1 cellular context compared by ENCODE assay signal in the genomic region with DNA sequence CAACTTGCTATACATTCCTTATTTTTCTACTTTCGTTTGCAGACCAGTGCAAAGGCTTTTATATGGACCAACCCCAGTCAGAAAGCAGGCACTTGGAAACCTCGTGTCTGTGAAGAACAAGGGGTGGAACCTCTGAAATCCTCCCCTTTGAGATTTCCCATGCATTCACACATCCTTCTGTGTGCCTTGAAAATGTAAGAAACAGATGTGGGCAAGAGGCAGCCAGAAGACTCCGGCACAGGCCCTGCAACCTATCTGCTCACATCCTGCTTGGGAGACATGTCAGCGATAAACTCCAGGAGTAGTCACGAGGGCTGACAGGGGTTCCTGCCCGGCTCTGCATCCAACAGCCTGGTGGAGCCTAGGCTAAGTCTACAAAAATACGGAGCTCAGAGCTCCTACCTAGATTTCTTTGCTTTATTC.
TF ChIP-seq lines count a peak whose summit lies in the region.

No MANE protein-coding gene starts in this region.

TF ChIP-seq in K562, 482 proteins besides CTCF, POLR2A, EP300 and RAD21 (continued from another document):
- TF ChIP-seq, protein P1, sequence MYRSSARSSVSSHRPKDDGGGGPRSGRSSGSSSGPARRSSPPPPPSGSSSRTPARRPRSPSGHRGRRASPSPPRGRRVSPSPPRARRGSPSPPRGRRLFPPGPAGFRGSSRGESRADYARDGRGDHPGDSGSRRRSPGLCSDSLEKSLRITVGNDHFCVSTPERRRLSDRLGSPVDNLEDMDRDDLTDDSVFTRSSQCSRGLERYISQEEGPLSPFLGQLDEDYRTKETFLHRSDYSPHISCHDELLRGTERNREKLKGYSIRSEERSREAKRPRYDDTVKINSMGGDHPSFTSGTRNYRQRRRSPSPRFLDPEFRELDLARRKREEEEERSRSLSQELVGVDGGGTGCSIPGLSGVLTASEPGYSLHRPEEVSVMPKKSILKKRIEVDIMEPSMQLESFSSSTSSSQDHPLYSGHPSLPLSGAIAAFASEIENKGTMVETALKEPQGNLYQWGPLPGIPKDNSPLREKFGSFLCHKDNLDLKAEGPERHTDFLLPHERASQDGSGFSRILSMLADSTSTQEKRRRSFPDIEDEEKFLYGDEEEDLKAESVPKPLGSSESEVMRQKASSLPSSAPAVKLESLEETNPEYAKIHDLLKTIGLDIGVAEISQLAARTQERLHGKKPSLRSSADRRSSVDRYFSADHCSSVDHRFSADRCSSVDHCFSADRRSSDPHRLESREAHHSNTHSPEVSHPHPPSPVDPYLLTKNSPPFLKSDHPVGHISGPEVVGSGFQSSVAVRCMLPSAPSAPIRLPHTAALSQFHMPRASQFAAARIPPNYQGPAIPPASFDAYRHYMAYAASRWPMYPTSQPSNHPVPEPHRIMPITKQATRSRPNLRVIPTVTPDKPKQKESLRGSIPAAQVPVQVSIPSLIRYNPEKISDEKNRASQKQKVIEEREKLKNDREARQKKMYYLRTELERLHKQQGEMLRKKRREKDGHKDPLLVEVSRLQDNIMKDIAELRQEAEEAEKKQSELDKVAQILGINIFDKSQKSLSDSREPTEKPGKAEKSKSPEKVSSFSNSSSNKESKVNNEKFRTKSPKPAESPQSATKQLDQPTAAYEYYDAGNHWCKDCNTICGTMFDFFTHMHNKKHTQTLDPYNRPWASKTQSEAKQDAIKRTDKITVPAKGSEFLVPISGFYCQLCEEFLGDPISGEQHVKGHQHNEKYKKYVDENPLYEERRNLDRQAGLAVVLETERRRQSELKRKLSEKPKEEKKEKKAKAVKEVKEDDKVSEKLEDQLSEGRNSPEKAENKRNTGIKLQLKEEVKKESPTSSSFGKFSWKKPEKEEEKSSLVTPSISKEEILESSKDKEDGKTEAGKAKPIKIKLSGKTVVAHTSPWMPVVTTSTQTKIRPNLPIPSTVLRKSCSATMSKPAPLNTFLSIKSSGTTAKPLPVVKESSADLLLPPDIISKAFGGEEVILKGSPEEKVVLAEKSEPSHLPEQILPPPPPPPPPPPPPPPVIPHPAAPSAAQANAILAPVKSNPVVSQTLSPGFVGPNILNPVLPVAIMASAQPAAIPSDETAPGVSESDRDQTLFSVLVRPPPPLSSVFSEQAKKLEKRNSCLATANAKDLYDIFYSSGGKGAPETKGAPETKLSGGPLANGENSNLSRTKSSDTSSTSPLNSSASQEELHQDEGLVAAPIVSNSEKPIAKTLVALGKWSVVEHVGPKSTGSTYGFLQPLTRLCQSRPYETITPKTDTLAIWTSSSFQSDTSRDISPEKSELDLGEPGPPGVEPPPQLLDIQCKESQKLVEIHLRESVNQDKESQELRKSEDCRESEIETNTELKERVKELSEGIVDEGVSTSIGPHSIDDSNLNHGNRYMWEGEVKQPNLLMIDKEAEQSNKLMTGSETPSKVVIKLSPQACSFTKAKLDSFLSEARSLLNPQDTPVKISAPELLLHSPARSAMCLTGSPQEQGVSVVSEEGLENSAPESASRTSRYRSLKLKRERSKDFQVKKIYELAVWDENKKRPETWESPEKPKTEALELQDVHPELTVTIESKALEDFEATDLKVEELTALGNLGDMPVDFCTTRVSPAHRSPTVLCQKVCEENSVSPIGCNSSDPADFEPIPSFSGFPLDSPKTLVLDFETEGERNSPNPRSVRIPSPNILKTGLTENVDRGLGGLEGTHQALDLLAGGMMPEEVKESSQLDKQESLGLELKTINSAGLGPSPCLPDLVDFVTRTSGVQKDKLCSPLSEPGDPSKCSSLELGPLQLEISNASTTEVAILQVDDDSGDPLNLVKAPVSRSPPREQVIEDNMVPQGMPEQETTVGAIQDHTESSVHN (IDR thresholded peaks at IDR 0.05; ENCODE audit: borderline replicate concordance in 1 of 2, low read depth in 1 of 2), result no peak
- no peak for TF ChIP-seq MAFG (tag; conservative IDR thresholded peaks at IDR 0.05)
- TF ChIP-seq BHLHE40 (IDR thresholded peaks at IDR 0.05; ENCODE audit: low read length), result no peak
- 0 out of 4 replicates have a peak, but pooled peaks have one; percentile 9 to 26 for TF ChIP-seq NRF1 (conservative IDR thresholded peaks at IDR 0.05 in 1 of 2, IDR thresholded peaks at IDR 0.05 in 1 of 2)
- TF ChIP-seq ARID1B (IDR thresholded peaks at IDR 0.05), result peak; percentile 24; the same call in 1 of the 2 replicates
- no peak for TF ChIP-seq PCBP1 (IDR thresholded peaks at IDR 0.05; ENCODE audit: low read depth, low read length, poor library complexity, severe bottlenecking)
- TF ChIP-seq, protein P2, sequence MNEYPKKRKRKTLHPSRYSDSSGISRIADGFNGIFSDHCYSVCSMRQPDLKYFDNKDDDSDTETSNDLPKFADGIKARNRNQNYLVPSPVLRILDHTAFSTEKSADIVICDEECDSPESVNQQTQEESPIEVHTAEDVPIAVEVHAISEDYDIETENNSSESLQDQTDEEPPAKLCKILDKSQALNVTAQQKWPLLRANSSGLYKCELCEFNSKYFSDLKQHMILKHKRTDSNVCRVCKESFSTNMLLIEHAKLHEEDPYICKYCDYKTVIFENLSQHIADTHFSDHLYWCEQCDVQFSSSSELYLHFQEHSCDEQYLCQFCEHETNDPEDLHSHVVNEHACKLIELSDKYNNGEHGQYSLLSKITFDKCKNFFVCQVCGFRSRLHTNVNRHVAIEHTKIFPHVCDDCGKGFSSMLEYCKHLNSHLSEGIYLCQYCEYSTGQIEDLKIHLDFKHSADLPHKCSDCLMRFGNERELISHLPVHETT (CRISPR knock-in tag; conservative IDR thresholded peaks at IDR 0.05 in 1 of 2, IDR thresholded peaks at IDR 0.05 in 1 of 2), result no peak
- TF ChIP-seq RCOR1 (IDR thresholded peaks at IDR 0.05; ENCODE audit: borderline replicate concordance in 1 of 2, low read depth in 2 of 2, low read length in 2 of 2), result 0 out of 4 replicates have a peak, but pooled peaks of 1 of the 2 experiments have one; percentile 41
- TF ChIP-seq C11orf30 (IDR thresholded peaks at IDR 0.05; ENCODE audit: low read depth), result no peak
- TF ChIP-seq, protein P3, sequence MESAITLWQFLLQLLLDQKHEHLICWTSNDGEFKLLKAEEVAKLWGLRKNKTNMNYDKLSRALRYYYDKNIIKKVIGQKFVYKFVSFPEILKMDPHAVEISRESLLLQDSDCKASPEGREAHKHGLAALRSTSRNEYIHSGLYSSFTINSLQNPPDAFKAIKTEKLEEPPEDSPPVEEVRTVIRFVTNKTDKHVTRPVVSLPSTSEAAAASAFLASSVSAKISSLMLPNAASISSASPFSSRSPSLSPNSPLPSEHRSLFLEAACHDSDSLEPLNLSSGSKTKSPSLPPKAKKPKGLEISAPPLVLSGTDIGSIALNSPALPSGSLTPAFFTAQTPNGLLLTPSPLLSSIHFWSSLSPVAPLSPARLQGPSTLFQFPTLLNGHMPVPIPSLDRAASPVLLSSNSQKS (CRISPR knock-in tag; IDR thresholded peaks at IDR 0.05), result no peak
- no peak for TF ChIP-seq BCOR (IDR thresholded peaks at IDR 0.05)
- TF ChIP-seq HDGF (IDR thresholded peaks at IDR 0.05), result no peak
- TF ChIP-seq, protein P4, sequence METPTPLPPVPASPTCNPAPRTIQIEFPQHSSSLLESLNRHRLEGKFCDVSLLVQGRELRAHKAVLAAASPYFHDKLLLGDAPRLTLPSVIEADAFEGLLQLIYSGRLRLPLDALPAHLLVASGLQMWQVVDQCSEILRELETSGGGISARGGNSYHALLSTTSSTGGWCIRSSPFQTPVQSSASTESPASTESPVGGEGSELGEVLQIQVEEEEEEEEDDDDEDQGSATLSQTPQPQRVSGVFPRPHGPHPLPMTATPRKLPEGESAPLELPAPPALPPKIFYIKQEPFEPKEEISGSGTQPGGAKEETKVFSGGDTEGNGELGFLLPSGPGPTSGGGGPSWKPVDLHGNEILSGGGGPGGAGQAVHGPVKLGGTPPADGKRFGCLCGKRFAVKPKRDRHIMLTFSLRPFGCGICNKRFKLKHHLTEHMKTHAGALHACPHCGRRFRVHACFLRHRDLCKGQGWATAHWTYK (CRISPR knock-in tag; IDR thresholded peaks at IDR 0.05), result peak; percentile 69; the same call in 1 of the 2 replicates
- TF ChIP-seq, protein P5, sequence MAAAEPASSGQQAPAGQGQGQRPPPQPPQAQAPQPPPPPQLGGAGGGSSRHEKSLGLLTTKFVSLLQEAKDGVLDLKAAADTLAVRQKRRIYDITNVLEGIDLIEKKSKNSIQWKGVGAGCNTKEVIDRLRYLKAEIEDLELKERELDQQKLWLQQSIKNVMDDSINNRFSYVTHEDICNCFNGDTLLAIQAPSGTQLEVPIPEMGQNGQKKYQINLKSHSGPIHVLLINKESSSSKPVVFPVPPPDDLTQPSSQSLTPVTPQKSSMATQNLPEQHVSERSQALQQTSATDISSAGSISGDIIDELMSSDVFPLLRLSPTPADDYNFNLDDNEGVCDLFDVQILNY (CRISPR knock-in tag; IDR thresholded peaks at IDR 0.05), result no peak
- no peak for TF ChIP-seq PTBP1 (IDR thresholded peaks at IDR 0.05; ENCODE audit: low read depth, low read length)
- TF ChIP-seq ZNF644 (tag; IDR thresholded peaks at IDR 0.05; ENCODE audit: low read depth), result no peak
- no peak for TF ChIP-seq ZFPM2 (CRISPR knock-in tag; IDR thresholded peaks at IDR 0.05)
- TF ChIP-seq SAP30 (IDR thresholded peaks at IDR 0.05; ENCODE audit: borderline replicate concordance, insufficient read depth, low read depth, low read length, poor library complexity, severe bottlenecking), result no peak
- no peak for TF ChIP-seq CHD2 (IDR thresholded peaks at IDR 0.05; ENCODE audit: low read depth, low read length)
- peak; percentile 80; the same call in 1 of the 2 replicates for TF ChIP-seq SMAD4 (CRISPR knock-in tag; conservative IDR thresholded peaks at IDR 0.05)
- TF ChIP-seq RBM14 (IDR thresholded peaks at IDR 0.05; ENCODE audit: borderline replicate concordance, insufficient read depth, low read depth, low read length), result no peak
- no peak for TF ChIP-seq CHD4 (IDR thresholded peaks at IDR 0.05; ENCODE audit: insufficient read depth, insufficient replicate concordance, low read depth, low read length, poor library complexity, severe bottlenecking)
- no peak for TF ChIP-seq KAT2B (IDR thresholded peaks at IDR 0.05; ENCODE audit: low read depth, low read length)
- no peak for TF ChIP-seq TFAM (CRISPR knock-in tag; conservative IDR thresholded peaks at IDR 0.05)
- TF ChIP-seq LCOR (CRISPR knock-in tag; IDR thresholded peaks at IDR 0.05), result no peak
- TF ChIP-seq SMAD3 (CRISPR knock-in tag; conservative IDR thresholded peaks at IDR 0.05), result no peak
- no peak for TF ChIP-seq ZNF696 (CRISPR knock-in tag; conservative IDR thresholded peaks at IDR 0.05)
- no peak for TF ChIP-seq ESRRB (CRISPR knock-in tag; IDR thresholded peaks at IDR 0.05; ENCODE audit: borderline replicate concordance)
- TF ChIP-seq, protein P6, sequence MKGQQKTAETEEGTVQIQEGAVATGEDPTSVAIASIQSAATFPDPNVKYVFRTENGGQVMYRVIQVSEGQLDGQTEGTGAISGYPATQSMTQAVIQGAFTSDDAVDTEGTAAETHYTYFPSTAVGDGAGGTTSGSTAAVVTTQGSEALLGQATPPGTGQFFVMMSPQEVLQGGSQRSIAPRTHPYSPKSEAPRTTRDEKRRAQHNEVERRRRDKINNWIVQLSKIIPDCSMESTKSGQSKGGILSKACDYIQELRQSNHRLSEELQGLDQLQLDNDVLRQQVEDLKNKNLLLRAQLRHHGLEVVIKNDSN (CRISPR knock-in tag; IDR thresholded peaks at IDR 0.05), result 0 out of 2 replicates have a peak, but pooled peaks have one; percentile 23
- no peak for TF ChIP-seq NFXL1 (CRISPR knock-in tag; IDR thresholded peaks at IDR 0.05)
- TF ChIP-seq ZNF12 (CRISPR knock-in tag; IDR thresholded peaks at IDR 0.05), result no peak
- TF ChIP-seq SAFB2 (IDR thresholded peaks at IDR 0.05; ENCODE audit: borderline replicate concordance, low read depth, low read length, severe bottlenecking), result no peak
- no peak for TF ChIP-seq ZNF174 (CRISPR knock-in tag; IDR thresholded peaks at IDR 0.05)
- no peak for TF ChIP-seq ZBTB7A (IDR thresholded peaks at IDR 0.05; ENCODE audit: borderline replicate concordance, control insufficient read depth, low read depth, low read length)
- TF ChIP-seq ZNF778 (CRISPR knock-in tag; IDR thresholded peaks at IDR 0.05), result no peak
- no peak for TF ChIP-seq TARDBP (IDR thresholded peaks at IDR 0.05)
